ENCODE assay signal across 21 cellular contexts in genomic region chr6:36333889-36334288, GRCh38. TPM values are rescaled to one million over a fixed set of nuclear protein-coding genes. Genes with fewer than 3 reads are reported as not detected.
DNase-seq lines count a peak whose midpoint lies in the region; ATAC-seq and TF ChIP-seq lines count a peak whose summit lies in the region.
"Had no signal": no experiment of that assay in that cellular context is flagged by ENCODE, and none has a peak within 500 bp of the region (broad histone marks: within the 10 kb centered on the region; RNA-seq: fewer than 3 reads in every experiment).

No MANE protein-coding gene starts in this region.

- peaks cover 51% of the 10 kb centered on the region for H3K27me3 ChIP-seq in adipocyte (replicated peaks; ENCODE audit: control insufficient read depth, insufficient read depth, low read length)
- H3K27me3 ChIP-seq in left ventricle myocardium inferior (ENCODE audit: low read depth) = peaks cover 81% of the 10 kb centered on the region
- H3K27me3 ChIP-seq in rectal smooth muscle tissue (ENCODE audit: control insufficient read depth, insufficient read depth, low read length) = no peaks in the 10 kb centered on the region
- H3K27me3 ChIP-seq: breast epithelium had no signal

- H3K27ac ChIP-seq in left ventricle myocardium inferior (replicated peaks) (no peak overlapping the region), rectal smooth muscle tissue (ENCODE audit: low read depth, low read length) (no peak overlapping the region)
- H3K27ac ChIP-seq: WERI-Rb-1 had no signal

- DNase-seq in AG20443 (ENCODE audit: low spot score) (peak; percentile 44), adipocyte (ENCODE audit: low read depth) (peak; percentile 25), left ventricle myocardium inferior (no peak), NCI-H1436 (lab: John Stamatoyannopoulos, UW) (no peak), NK-92 (lab: John Stamatoyannopoulos, UW; ENCODE audit: unreplicated experiment) (no peak)
- DNase-seq: ACHN; activated naive CD4-positive, alpha-beta T cell; DMS 273 treated with DMSO at 0.1 percent for 48 hours; foreskin melanocyte; NCI-H1105; NCI-H446 treated with DMSO at 0.1 percent for 48 hours; stimulated activated CD4-positive, alpha-beta T cell treated with anti-CD3 and anti-CD28 coated beads, Interleukin-2, amount 100 ng/mL, for 24 hours; SW 1271; WERI-Rb-1 had no signal

- TF ChIP-seq CTCF in left ventricle myocardium inferior (IDR thresholded peaks at IDR 0.05; ENCODE audit: borderline replicate concordance) = no peak

- H3K9me3 ChIP-seq in adipocyte (ENCODE audit: control insufficient read depth, low read length) = no peaks in the 10 kb centered on the region
- H3K9me3 ChIP-seq in left ventricle myocardium inferior (replicated peaks) = no peaks in the 10 kb centered on the region
- H3K9me3 ChIP-seq: breast epithelium had no signal

- peaks cover 9% of the 10 kb centered on the region for H3K4me1 ChIP-seq in adipocyte (ENCODE audit: control insufficient read depth, insufficient read depth, low read length)
- H3K4me1 ChIP-seq in left ventricle myocardium inferior = peaks cover 22% of the 10 kb centered on the region
- no peaks in the 10 kb centered on the region for H3K4me1 ChIP-seq in rectal smooth muscle tissue (ENCODE audit: control insufficient read depth, insufficient read depth, low read length)
- H3K4me1 ChIP-seq: breast epithelium had no signal

- H3K36me3 ChIP-seq in adipocyte (ENCODE audit: control insufficient read depth, insufficient read depth, low read length, severe bottlenecking) (no peaks in the 10 kb centered on the region), left ventricle myocardium inferior (no peaks in the 10 kb centered on the region), rectal smooth muscle tissue (ENCODE audit: control insufficient read depth, insufficient read depth, low read length) (no peaks in the 10 kb centered on the region)
- H3K36me3 ChIP-seq: breast epithelium, WERI-Rb-1 had no signal

- intact Hi-C loops in left ventricle myocardium inferior (cut with micrococcal nuclease) = no loop called here

- no peak for ATAC-seq in GM18868 (IDR thresholded peaks at IDR 0.05; ENCODE audit: unreplicated experiment)
- ATAC-seq in GM18861 (IDR thresholded peaks at IDR 0.05; ENCODE audit: unreplicated experiment) = no peak

- no peak overlapping the region for H3K4me3 ChIP-seq in adipocyte (ENCODE audit: low read length)
- peak overlapping the region; percentile 23 for H3K4me3 ChIP-seq in left ventricle myocardium inferior
- peak overlapping the region; percentile 44 for H3K4me3 ChIP-seq in rectal smooth muscle tissue (ENCODE audit: low read length)

- H3K9ac ChIP-seq in adipocyte (ENCODE audit: low read length) (no peak overlapping the region), rectal smooth muscle tissue (ENCODE audit: low read length) (no peak overlapping the region)

RNA-seq across cellular contexts. Expression of gene BNIP5, which starts 2.8 kb away (rescaled TPM):
- not detected for total RNA-seq in left ventricle myocardium inferior
- total RNA-seq: H4, mesenteric fat pad, urinary bladder had no signal

RNA-seq across cellular contexts. Expression of gene ETV7, which starts 53.6 kb away (rescaled TPM):
- total RNA-seq in left ventricle myocardium inferior = not detected

Comparison
In these comparisons a context has a peak if more than half of its experiments do, and no peak if none do; other contexts are left out.
1. DNase-seq: peak in AG20443 (single experiment) and adipocyte (single experiment); none in left ventricle myocardium inferior (single experiment), NCI-H1436 (single experiment) and NK-92 (single experiment).